Comparison of ENCODE assay signal across 9 cellular contexts in the genomic region with DNA sequence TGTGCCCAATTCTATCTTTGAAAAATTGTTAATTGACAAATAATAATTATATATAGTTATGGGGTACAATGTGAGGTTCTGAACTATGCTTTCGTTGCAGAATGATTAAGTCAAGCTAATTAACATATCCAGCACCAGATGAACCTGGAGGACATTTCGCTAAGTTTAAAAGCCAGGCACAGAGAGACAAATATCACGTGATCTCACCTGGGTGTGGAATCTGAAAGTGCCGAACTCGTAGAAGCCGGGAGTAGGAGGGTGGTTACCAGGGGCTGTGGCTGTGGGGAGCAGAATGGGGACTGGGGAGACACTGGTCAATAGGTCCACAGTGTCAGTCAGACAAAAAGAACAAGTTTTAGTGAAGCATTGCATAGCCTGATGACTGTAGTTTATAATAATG.
"Had no signal": no experiment of that assay in that cellular context is flagged by ENCODE, and none has a peak within 500 bp of the region (broad histone marks: within the 10 kb centered on the region; RNA-seq: fewer than 3 reads in every experiment).

No MANE protein-coding gene starts in this region.

- H3K27ac Mint-ChIP-seq: GM23338, H9 had no signal

- H3K4me3 Mint-ChIP-seq: GM23338, H9 had no signal

- ATAC-seq: GM23338 had no signal

- DNase-seq: H9, HCEC 1CT, IMR-90, KBM-7 had no signal

- FAIRE-seq: H1, H54 had no signal

- H3K9me3 Mint-ChIP-seq: GM23338, H9 had no signal

- H3K27ac ChIP-seq: HL-60, KMS-11 had no signal

- H3K4me3 ChIP-seq: GM23338 had no signal

- H2AFZ ChIP-seq: GM23338 had no signal

- H3K9ac ChIP-seq: KMS-11 had no signal

- H3K4me2 ChIP-seq: GM23338, KMS-11 had no signal
